Comparison of ENCODE assay signal across 17 cellular contexts in genomic region chr19:890831-891230, GRCh38. TPM values are rescaled to one million over a fixed set of nuclear protein-coding genes. Genes with fewer than 3 reads are reported as not detected.
DNase-seq lines count a peak whose midpoint lies in the region; ATAC-seq, FAIRE-seq and TF ChIP-seq lines count a peak whose summit lies in the region.
"Had no signal": no experiment of that assay in that cellular context is flagged by ENCODE, and none has a peak within 500 bp of the region (broad histone marks: within the 10 kb centered on the region; RNA-seq: fewer than 3 reads in every experiment).

No MANE protein-coding gene starts in this region.

- no peak for TF ChIP-seq CTCF in HepG2 (CRISPR knock-in tag; IDR thresholded peaks at IDR 0.05)
- TF ChIP-seq CTCF in right lobe of liver (IDR thresholded peaks at IDR 0.05), result no peak
- no peak for TF ChIP-seq CTCF in kidney (IDR thresholded peaks at IDR 0.05; ENCODE audit: borderline replicate concordance, extremely low read depth, insufficient read depth)
- no peak for TF ChIP-seq CTCF in type B pancreatic cell (conservative IDR thresholded peaks at IDR 0.05)
- TF ChIP-seq CTCF in ascending aorta (IDR thresholded peaks at IDR 0.05), result no peak

- no peak overlapping the region for H3K9ac ChIP-seq in HepG2 (ENCODE audit: insufficient read depth, low read depth, low read length)
- no peak overlapping the region for H3K9ac ChIP-seq in kidney (ENCODE audit: low read length in 2 of 2)

- H3K4me1 ChIP-seq in HepG2 (ENCODE audit: insufficient read depth, low read length) (peaks cover 9% of the 10 kb centered on the region), right lobe of liver (no peaks in the 10 kb centered on the region), kidney (ENCODE audit: control insufficient read depth in 1 of 2, insufficient read depth in 1 of 2, low read depth in 1 of 2, low read length in 2 of 2) (peaks cover 0 to 2% of the 10 kb centered on the region in 2 donors), ascending aorta (peaks cover 4 to 6% of the 10 kb centered on the region in 2 donors), small intestine (ENCODE audit: control insufficient read depth in 2 of 2, insufficient read depth in 1 of 2, low read depth in 1 of 2, low read length in 1 of 2) (peaks cover 0 to 5% of the 10 kb centered on the region in 2 donors)

- H3K27me3 ChIP-seq in HepG2 (ENCODE audit: control insufficient read depth in 1 of 2, insufficient read depth in 2 of 2, low read length in 2 of 2) (no peaks in the 10 kb centered on the region), right lobe of liver (no peaks in the 10 kb centered on the region), ascending aorta (no peaks in the 10 kb centered on the region), small intestine (ENCODE audit: control insufficient read depth in 2 of 2, insufficient read depth in 2 of 2, low read length in 2 of 2) (no peaks in the 10 kb centered on the region)

- no peak overlapping the region for H2AFZ ChIP-seq in HepG2 (ENCODE audit: low read length)

- TF ChIP-seq RAD21 in HepG2 (CRISPR knock-in tag; IDR thresholded peaks at IDR 0.05), result no peak

- no peak for DNase-seq in HepG2 (ENCODE audit: low spot score)
- DNase-seq in right lobe of liver, result no peak
- DNase-seq in activated T-helper 1 cell treated with anti-CD3 and anti-CD28 coated beads, Interleukin-12 subunit alpha, Interleukin-12 subunit beta, Interleukin-2, Interleukin-4 antibody, amounts not matched to agents 30 ng/mL and 10 ng/mL and 1 ng/mL, durations not matched to agents 14 hours and 24 hours and 36 hours (ENCODE audit: low spot score), result no peak
- peak; percentile 74 for DNase-seq in kidney
- DNase-seq in type B pancreatic cell (ENCODE audit: extremely low spot score, unreplicated experiment), result no peak
- no peak for DNase-seq in ascending aorta (ENCODE audit: low spot score in 2 of 2)
- no peak for DNase-seq in small intestine
- DNase-seq in HT-29 (ENCODE audit: low spot score), result no peak
- DNase-seq: DMS153; NCI-H1930; NCI-H526 treated with DMSO at 0.1 percent for 48 hours; nucleus accumbens; PC-3; stimulated activated naive CD4-positive, alpha-beta T cell had no signal

- no peaks in the 10 kb centered on the region for H3K9me3 Mint-ChIP-seq in activated T-helper 1 cell treated with anti-CD3 and anti-CD28 coated beads, Interleukin-12 subunit alpha, Interleukin-12 subunit beta, Interleukin-2, Interleukin-4 antibody, amounts not matched to agents 30 ng/mL and 10 ng/mL and 1 ng/mL, durations not matched to agents 14 hours and 24 hours and 36 hours
- no peaks in the 10 kb centered on the region for H3K9me3 Mint-ChIP-seq in type B pancreatic cell

- no peak overlapping the region for H3K27ac Mint-ChIP-seq in activated T-helper 1 cell treated with anti-CD3 and anti-CD28 coated beads, Interleukin-12 subunit alpha, Interleukin-12 subunit beta, Interleukin-2, Interleukin-4 antibody, amounts not matched to agents 30 ng/mL and 10 ng/mL and 1 ng/mL, durations not matched to agents 14 hours and 24 hours and 36 hours
- peak overlapping the region; percentile 62 for H3K27ac Mint-ChIP-seq in type B pancreatic cell

- no peaks in the 10 kb centered on the region for H3K27me3 Mint-ChIP-seq in activated T-helper 1 cell treated with anti-CD3 and anti-CD28 coated beads, Interleukin-12 subunit alpha, Interleukin-12 subunit beta, Interleukin-2, Interleukin-4 antibody, amounts not matched to agents 30 ng/mL and 10 ng/mL and 1 ng/mL, durations not matched to agents 14 hours and 24 hours and 36 hours (ENCODE audit: insufficient read depth)
- H3K27me3 Mint-ChIP-seq in type B pancreatic cell, result peaks cover 5% of the 10 kb centered on the region

- intact Hi-C loops in HepG2 (cut with micrococcal nuclease; ENCODE audit: unreplicated experiment), result no loop called here
- intact Hi-C loops in right lobe of liver (cut with DNase I), result no loop called here
- intact Hi-C loops in activated T-helper 1 cell treated with anti-CD3 and anti-CD28 coated beads, Interleukin-12 subunit alpha, Interleukin-12 subunit beta, Interleukin-2, Interleukin-4 antibody, amounts not matched to agents 30 ng/mL and 10 ng/mL and 1 ng/mL, durations not matched to agents 14 hours and 24 hours and 36 hours (cut with micrococcal nuclease), result no loop called here
- intact Hi-C loops in kidney (cut with DNase I), result no loop called here
- intact Hi-C loops in ascending aorta (cut with DNase I), result no loop called here

- CTCF ChIA-PET in HepG2 (lab: Yijun Ruan, JAX; ENCODE audit: low intra/inter-chr PET ratio, low total read pairs), result no interaction called here

- no peak overlapping the region for H3K4me3 ChIP-seq in HepG2 (replicated peaks in 1 of 3; ENCODE audit: insufficient read depth in 1 of 3, low read depth in 2 of 3, low read length in 3 of 3)
- no peak overlapping the region for H3K4me3 ChIP-seq in right lobe of liver
- H3K4me3 ChIP-seq in kidney (ENCODE audit: low read length in 2 of 2), result no peak overlapping the region
- no peak overlapping the region for H3K4me3 ChIP-seq in ascending aorta
- H3K4me3 ChIP-seq in small intestine (ENCODE audit: low read depth in 1 of 2, low read length in 2 of 2), result no peak overlapping the region
- H3K4me3 ChIP-seq: lung had no signal

- H3K4me3 Mint-ChIP-seq in activated T-helper 1 cell treated with anti-CD3 and anti-CD28 coated beads, Interleukin-12 subunit alpha, Interleukin-12 subunit beta, Interleukin-2, Interleukin-4 antibody, amounts not matched to agents 30 ng/mL and 10 ng/mL and 1 ng/mL, durations not matched to agents 14 hours and 24 hours and 36 hours, result peak overlapping the region; percentile 81
- peak overlapping the region; percentile 75 for H3K4me3 Mint-ChIP-seq in type B pancreatic cell

- 96% methylated on average over 18 of the region's 18 CpGs for WGBS in HepG2 (ENCODE audit: low lambda C conversion rate)
- WGBS in right lobe of liver (ENCODE audit: insufficient coverage, low coverage, low lambda C conversion rate, missing lambda C conversion rate), result 33% methylated on average over 2 of the region's 18 CpGs
- WGBS in small intestine, 3 donors, result 84 to 91% (median 89%) methylated on average over 17 to 18 of the region's 18 CpGs

- H4K20me1 ChIP-seq in HepG2 (ENCODE audit: insufficient read depth, low read length), result no peaks in the 10 kb centered on the region; the same call in 1 of the 2 replicates

- POLR2A ChIA-PET in HepG2 (lab: Yijun Ruan, JAX), result no interaction called here

- in situ Hi-C loops in HepG2 (cut with HindIII; ENCODE audit: extremely low pct_ligation_motif_present, low pct_unique_long_range_greater_than_20kb), result no loop called here

- peaks cover 8% of the 10 kb centered on the region for H3K4me1 Mint-ChIP-seq in activated T-helper 1 cell treated with anti-CD3 and anti-CD28 coated beads, Interleukin-12 subunit alpha, Interleukin-12 subunit beta, Interleukin-2, Interleukin-4 antibody, amounts not matched to agents 30 ng/mL and 10 ng/mL and 1 ng/mL, durations not matched to agents 14 hours and 24 hours and 36 hours (ENCODE audit: low read depth)
- H3K4me1 Mint-ChIP-seq in type B pancreatic cell (ENCODE audit: unreplicated experiment), result peaks cover 6% of the 10 kb centered on the region

- no peak for TF ChIP-seq POLR2A in HepG2 (IDR thresholded peaks at IDR 0.05; ENCODE audit: insufficient read depth in 1 of 2, low read depth in 2 of 2, low read length in 2 of 2)
- no peak for TF ChIP-seq POLR2A in right lobe of liver (IDR thresholded peaks at IDR 0.05)

- TF ChIP-seq EP300 in HepG2 (IDR thresholded peaks at IDR 0.05; ENCODE audit: low read depth in 2 of 2, low read length in 2 of 2) (no peak), HepG2 (CRISPR knock-in tag; IDR thresholded peaks at IDR 0.05; ENCODE audit: borderline replicate concordance) (no peak)

- ATAC-seq in HepG2, result no peak
- no peak for ATAC-seq in right lobe of liver
- ATAC-seq: PC-3 had no signal

- no peak for FAIRE-seq in HepG2 (lab: Jason Lieb, UNC)
- no peak for FAIRE-seq in kidney (lab: Jason Lieb, UNC)
- FAIRE-seq in small intestine (lab: Jason Lieb, UNC), result no peak
- FAIRE-seq: urothelium cell line had no signal

- no peak overlapping the region for H3K4me2 ChIP-seq in HepG2 (ENCODE audit: low read depth, low read length)

- H3K9me3 ChIP-seq in HepG2 (ENCODE audit: low read length) (no peaks in the 10 kb centered on the region), right lobe of liver (no peaks in the 10 kb centered on the region), kidney (ENCODE audit: control insufficient read depth in 1 of 2, low read length in 2 of 2) (no peaks in the 10 kb centered on the region), ascending aorta (no peaks in the 10 kb centered on the region), small intestine (ENCODE audit: control insufficient read depth, low read depth) (no peaks in the 10 kb centered on the region)

- peaks cover 10% of the 10 kb centered on the region for H3K79me2 ChIP-seq in HepG2 (ENCODE audit: insufficient read depth, low read length)

- H3K27ac ChIP-seq in HepG2 (ENCODE audit: extremely low read length, insufficient read depth, low read length) (no peak overlapping the region), right lobe of liver (no peak overlapping the region), kidney (ENCODE audit: low read depth in 2 of 2, low read length in 2 of 2) (no peak overlapping the region), ascending aorta (no peak overlapping the region), small intestine (ENCODE audit: low read depth in 1 of 2, low read length in 1 of 2) (no peak overlapping the region)

- BruUV-seq in HepG2 (replicated peaks; lab: Mats Ljungman, UMichigan), result no TSS peak

- H3K36me3 Mint-ChIP-seq in activated T-helper 1 cell treated with anti-CD3 and anti-CD28 coated beads, Interleukin-12 subunit alpha, Interleukin-12 subunit beta, Interleukin-2, Interleukin-4 antibody, amounts not matched to agents 30 ng/mL and 10 ng/mL and 1 ng/mL, durations not matched to agents 14 hours and 24 hours and 36 hours (ENCODE audit: low read depth), result peaks cover 6% of the 10 kb centered on the region
- H3K36me3 Mint-ChIP-seq in type B pancreatic cell, result peaks cover 4% of the 10 kb centered on the region

- H3K36me3 ChIP-seq in HepG2 (replicated peaks in 1 of 2; ENCODE audit: control insufficient read depth in 1 of 2, insufficient read depth in 2 of 2, low read length in 2 of 2) (peaks cover 12 to 27% of the 10 kb centered on the region in 2 experiments; a peak in 4 of 5 replicates), right lobe of liver (peaks cover 0 to 7% (median under 1%) of the 10 kb centered on the region in 4 donors), kidney (ENCODE audit: control insufficient read depth in 1 of 2, insufficient read depth in 2 of 2, low read length in 2 of 2) (peaks cover 6 to 10% of the 10 kb centered on the region in 2 donors), ascending aorta (peaks cover 25 to 27% of the 10 kb centered on the region in 2 donors), small intestine (ENCODE audit: control insufficient read depth in 2 of 2, insufficient read depth in 2 of 2, low read length in 2 of 2) (peaks cover 0 to 6% of the 10 kb centered on the region in 2 donors)

RNA-seq across cellular contexts. Expression of gene MED16, which starts 2.2 kb away (rescaled TPM):
- total RNA-seq in HepG2 (2016; rRNA removed; fragmentation: Illumina TruSeq; extraction: Trizol), result 14.8 and 18.4 TPM in 2 replicates
- total RNA-seq in HepG2 (2016; cell fraction: cytosol; rRNA removed; fragmentation: Illumina TruSeq; extraction: Trizol; ENCODE audit: low read depth), result 6.4 and 6.7 TPM in 2 replicates
- total RNA-seq in HepG2 (2016; cell fraction: insoluble cytoplasmic fraction; rRNA removed; fragmentation: Illumina TruSeq; extraction: Trizol), result 14.0 and 16.4 TPM in 2 replicates
- 12.3 and 14.3 TPM in 2 replicates for total RNA-seq in HepG2 (2016; cell fraction: membrane; rRNA removed; fragmentation: Illumina TruSeq; extraction: Trizol)
- 11.3 and 13.2 TPM in 2 replicates for total RNA-seq in HepG2 (2016; cell fraction: nucleus; rRNA removed; fragmentation: Illumina TruSeq; extraction: Trizol)
- 13.3 and 16.9 TPM in 2 replicates for polyA plus RNA-seq in HepG2 (2011; rRNA removed)
- polyA plus RNA-seq in HepG2 (2011; cell fraction: cytosol; rRNA removed), result 17.9 and 30.0 TPM in 2 replicates
- polyA plus RNA-seq in HepG2 (2011; cell fraction: nucleus; rRNA removed), result 45.6 and 56.5 TPM in 2 replicates
- polyA plus RNA-seq in HepG2 (2012), result 19.2 and 24.7 TPM in 2 replicates
- polyA plus RNA-seq in HepG2 (2016; cell fraction: cytosol; fragmentation: Illumina TruSeq; extraction: Trizol; ENCODE audit: low read depth), result 7.2 and 8.1 TPM in 2 replicates
- polyA plus RNA-seq in HepG2 (2016; cell fraction: insoluble cytoplasmic fraction; fragmentation: Illumina TruSeq; extraction: Trizol; ENCODE audit: low read depth), result 21.8 and 29.1 TPM in 2 replicates
- polyA plus RNA-seq in HepG2 (2016; cell fraction: membrane; fragmentation: Illumina TruSeq; extraction: Trizol; ENCODE audit: low read depth), result 15.5 and 16.0 TPM in 2 replicates
- 24.9 and 32.1 TPM in 2 replicates for polyA plus RNA-seq in HepG2 (2016; cell fraction: nucleus; fragmentation: Illumina TruSeq; extraction: Trizol; ENCODE audit: insufficient read depth, low read depth)
- 17.7 and 77.2 TPM in 2 replicates for polyA minus RNA-seq in HepG2 (2011; rRNA and poly(A)+ RNA removed; ENCODE audit: low replicate concordance)
- 45.1 and 51.0 TPM in 2 replicates for polyA minus RNA-seq in HepG2 (2011; cell fraction: cytosol; rRNA and poly(A)+ RNA removed)
- 14.5 and 15.0 TPM in 2 replicates for polyA minus RNA-seq in HepG2 (2011; cell fraction: nucleus; rRNA and poly(A)+ RNA removed)
- total RNA-seq in right lobe of liver, result 10 to 100 TPM; 32.0 to 35.7 (median 33.3) TPM
- 62.1 and 62.5 TPM in 2 replicates for total RNA-seq in activated T-helper 1 cell treated with anti-CD3 and anti-CD28 coated beads, Interleukin-12 subunit alpha, Interleukin-12 subunit beta, Interleukin-2, Interleukin-4 antibody, amounts not matched to agents 30 ng/mL and 10 ng/mL and 1 ng/mL, durations not matched to agents 14 hours and 24 hours and 36 hours
- total RNA-seq in kidney, result 56.5 TPM
- polyA plus RNA-seq in kidney (ENCODE audit: insufficient read depth, low read depth, low replicate concordance), result 72.1 TPM
- total RNA-seq in type B pancreatic cell (ENCODE audit: low replicate concordance), result 59.6 and 74.2 TPM in 2 replicates
- total RNA-seq in ascending aorta, result 73.2 TPM
- polyA plus RNA-seq in small intestine, result 100 to 1,000 TPM in 1 of 3 donors, 10 to 100 TPM in 2; 39.0 to 107 (median 94.8) TPM
- total RNA-seq in HT-29 (2014; rRNA removed; shearing (Covaris generic)), result 31.8 and 32.4 TPM in 2 replicates

RNA-seq across cellular contexts. Expression of gene RNU6-9, which starts 2.5 kb away (rescaled TPM):
- under 0.01 TPM in 1 of 2 replicates, not detected in the other for total RNA-seq in HepG2 (2016; rRNA removed; fragmentation: Illumina TruSeq; extraction: Trizol)
- total RNA-seq in HepG2 (2016; cell fraction: cytosol; rRNA removed; fragmentation: Illumina TruSeq; extraction: Trizol; ENCODE audit: low read depth), result under 0.01 TPM in 2 replicates
- under 0.01 TPM in 1 of 2 replicates, not detected in the other for total RNA-seq in HepG2 (2016; cell fraction: insoluble cytoplasmic fraction; rRNA removed; fragmentation: Illumina TruSeq; extraction: Trizol)
- total RNA-seq in HepG2 (2016; cell fraction: membrane; rRNA removed; fragmentation: Illumina TruSeq; extraction: Trizol), result under 0.01 TPM in 1 of 2 replicates, not detected in the other
- not detected in 2 replicates for total RNA-seq in HepG2 (2016; cell fraction: nucleus; rRNA removed; fragmentation: Illumina TruSeq; extraction: Trizol)
- polyA plus RNA-seq in HepG2 (2011; rRNA removed), result not detected in 2 replicates
- polyA plus RNA-seq in HepG2 (2011; cell fraction: cytosol; rRNA removed), result not detected in 2 replicates
- not detected in 2 replicates for polyA plus RNA-seq in HepG2 (2011; cell fraction: nucleus; rRNA removed)
- not detected in 2 replicates for polyA plus RNA-seq in HepG2 (2012)
- polyA plus RNA-seq in HepG2 (2016; cell fraction: cytosol; fragmentation: Illumina TruSeq; extraction: Trizol; ENCODE audit: low read depth), result not detected in 2 replicates
- not detected in 2 replicates for polyA plus RNA-seq in HepG2 (2016; cell fraction: insoluble cytoplasmic fraction; fragmentation: Illumina TruSeq; extraction: Trizol; ENCODE audit: low read depth)
- polyA plus RNA-seq in HepG2 (2016; cell fraction: membrane; fragmentation: Illumina TruSeq; extraction: Trizol; ENCODE audit: low read depth), result not detected in 2 replicates
- polyA plus RNA-seq in HepG2 (2016; cell fraction: nucleus; fragmentation: Illumina TruSeq; extraction: Trizol; ENCODE audit: insufficient read depth, low read depth), result not detected in 2 replicates
- under 0.01 TPM in 1 of 2 replicates, not detected in the other for polyA minus RNA-seq in HepG2 (2011; rRNA and poly(A)+ RNA removed; ENCODE audit: low replicate concordance)
- under 0.01 TPM in 1 of 2 replicates, not detected in the other for polyA minus RNA-seq in HepG2 (2011; cell fraction: cytosol; rRNA and poly(A)+ RNA removed)
- not detected in 2 replicates for polyA minus RNA-seq in HepG2 (2011; cell fraction: nucleus; rRNA and poly(A)+ RNA removed)
- not detected for total RNA-seq in right lobe of liver
- not detected in 2 replicates for total RNA-seq in activated T-helper 1 cell treated with anti-CD3 and anti-CD28 coated beads, Interleukin-12 subunit alpha, Interleukin-12 subunit beta, Interleukin-2, Interleukin-4 antibody, amounts not matched to agents 30 ng/mL and 10 ng/mL and 1 ng/mL, durations not matched to agents 14 hours and 24 hours and 36 hours
- not detected for total RNA-seq in kidney
- polyA plus RNA-seq in kidney (ENCODE audit: insufficient read depth, low read depth, low replicate concordance), result not detected
- total RNA-seq in type B pancreatic cell (ENCODE audit: low replicate concordance), result not detected in 2 replicates
- not detected for total RNA-seq in ascending aorta
- polyA plus RNA-seq in small intestine, result not detected
- total RNA-seq in HT-29 (2014; rRNA removed; shearing (Covaris generic)), result not detected in 2 replicates
- total RNA-seq: fibroblast of villous mesenchyme, lung, PC-3 had no signal
- polyA plus RNA-seq: lung had no signal

RNA-seq across cellular contexts. Expression of gene R3HDM4, which starts 22.2 kb away (rescaled TPM):
- 21.8 and 26.2 TPM in 2 replicates for total RNA-seq in HepG2 (2016; rRNA removed; fragmentation: Illumina TruSeq; extraction: Trizol)
- 17.5 and 31.0 TPM in 2 replicates for total RNA-seq in HepG2 (2016; cell fraction: cytosol; rRNA removed; fragmentation: Illumina TruSeq; extraction: Trizol; ENCODE audit: low read depth)
- total RNA-seq in HepG2 (2016; cell fraction: insoluble cytoplasmic fraction; rRNA removed; fragmentation: Illumina TruSeq; extraction: Trizol), result 22.0 and 24.7 TPM in 2 replicates
- 29.7 and 34.2 TPM in 2 replicates for total RNA-seq in HepG2 (2016; cell fraction: membrane; rRNA removed; fragmentation: Illumina TruSeq; extraction: Trizol)
- total RNA-seq in HepG2 (2016; cell fraction: nucleus; rRNA removed; fragmentation: Illumina TruSeq; extraction: Trizol), result 16.4 and 18.7 TPM in 2 replicates
- 26.9 and 40.4 TPM in 2 replicates for polyA plus RNA-seq in HepG2 (2011; rRNA removed)
- polyA plus RNA-seq in HepG2 (2011; cell fraction: cytosol; rRNA removed), result 30.7 and 39.0 TPM in 2 replicates
- polyA plus RNA-seq in HepG2 (2011; cell fraction: nucleus; rRNA removed), result 57.8 and 68.0 TPM in 2 replicates
- polyA plus RNA-seq in HepG2 (2012), result 22.6 and 31.3 TPM in 2 replicates
- polyA plus RNA-seq in HepG2 (2016; cell fraction: cytosol; fragmentation: Illumina TruSeq; extraction: Trizol; ENCODE audit: low read depth), result 24.5 and 25.3 TPM in 2 replicates
- polyA plus RNA-seq in HepG2 (2016; cell fraction: insoluble cytoplasmic fraction; fragmentation: Illumina TruSeq; extraction: Trizol; ENCODE audit: low read depth), result 39.3 and 43.4 TPM in 2 replicates
- 44.4 and 45.0 TPM in 2 replicates for polyA plus RNA-seq in HepG2 (2016; cell fraction: membrane; fragmentation: Illumina TruSeq; extraction: Trizol; ENCODE audit: low read depth)
- polyA plus RNA-seq in HepG2 (2016; cell fraction: nucleus; fragmentation: Illumina TruSeq; extraction: Trizol; ENCODE audit: insufficient read depth, low read depth), result 58.7 and 76.5 TPM in 2 replicates
- 15.6 and 40.4 TPM in 2 replicates for polyA minus RNA-seq in HepG2 (2011; rRNA and poly(A)+ RNA removed; ENCODE audit: low replicate concordance)
- polyA minus RNA-seq in HepG2 (2011; cell fraction: cytosol; rRNA and poly(A)+ RNA removed), result 11.7 and 15.6 TPM in 2 replicates
- 8.1 and 9.8 TPM in 2 replicates for polyA minus RNA-seq in HepG2 (2011; cell fraction: nucleus; rRNA and poly(A)+ RNA removed)
- 10 to 100 TPM; 14.5 to 28.2 (median 20.5) TPM for total RNA-seq in right lobe of liver
- total RNA-seq in activated T-helper 1 cell treated with anti-CD3 and anti-CD28 coated beads, Interleukin-12 subunit alpha, Interleukin-12 subunit beta, Interleukin-2, Interleukin-4 antibody, amounts not matched to agents 30 ng/mL and 10 ng/mL and 1 ng/mL, durations not matched to agents 14 hours and 24 hours and 36 hours, result 94.3 and 96.4 TPM in 2 replicates
- 71.4 TPM for total RNA-seq in kidney
- 47.4 TPM for polyA plus RNA-seq in kidney (ENCODE audit: insufficient read depth, low read depth, low replicate concordance)
- 48.8 and 56.7 TPM in 2 replicates for total RNA-seq in type B pancreatic cell (ENCODE audit: low replicate concordance)
- 81.5 TPM for total RNA-seq in ascending aorta
- 10 to 100 TPM; 29.5 to 52.7 (median 45.4) TPM for polyA plus RNA-seq in small intestine
- total RNA-seq in HT-29 (2014; rRNA removed; shearing (Covaris generic)), result 37.7 and 51.4 TPM in 2 replicates

RNA-seq across cellular contexts. Expression of gene KISS1R, which starts 26.3 kb away (rescaled TPM):
- 3.9 and 10.2 TPM in 2 replicates for total RNA-seq in HepG2 (2016; rRNA removed; fragmentation: Illumina TruSeq; extraction: Trizol)
- total RNA-seq in HepG2 (2016; cell fraction: cytosol; rRNA removed; fragmentation: Illumina TruSeq; extraction: Trizol; ENCODE audit: low read depth), result 4.7 and 5.1 TPM in 2 replicates
- 3.2 and 9.6 TPM in 2 replicates for total RNA-seq in HepG2 (2016; cell fraction: insoluble cytoplasmic fraction; rRNA removed; fragmentation: Illumina TruSeq; extraction: Trizol)
- 7.1 and 8.6 TPM in 2 replicates for total RNA-seq in HepG2 (2016; cell fraction: membrane; rRNA removed; fragmentation: Illumina TruSeq; extraction: Trizol)
- 8.2 and 8.4 TPM in 2 replicates for total RNA-seq in HepG2 (2016; cell fraction: nucleus; rRNA removed; fragmentation: Illumina TruSeq; extraction: Trizol)
- polyA plus RNA-seq in HepG2 (2011; rRNA removed), result 1.1 and 1.5 TPM in 2 replicates
- polyA plus RNA-seq in HepG2 (2011; cell fraction: cytosol; rRNA removed), result 1.6 and 3.0 TPM in 2 replicates
- polyA plus RNA-seq in HepG2 (2011; cell fraction: nucleus; rRNA removed), result 10.4 and 11.9 TPM in 2 replicates
- polyA plus RNA-seq in HepG2 (2012), result 2.8 and 4.0 TPM in 2 replicates
- 3.6 and 4.4 TPM in 2 replicates for polyA plus RNA-seq in HepG2 (2016; cell fraction: cytosol; fragmentation: Illumina TruSeq; extraction: Trizol; ENCODE audit: low read depth)
- polyA plus RNA-seq in HepG2 (2016; cell fraction: insoluble cytoplasmic fraction; fragmentation: Illumina TruSeq; extraction: Trizol; ENCODE audit: low read depth), result 4.2 and 5.9 TPM in 2 replicates
- 4.5 and 6.0 TPM in 2 replicates for polyA plus RNA-seq in HepG2 (2016; cell fraction: membrane; fragmentation: Illumina TruSeq; extraction: Trizol; ENCODE audit: low read depth)
- polyA plus RNA-seq in HepG2 (2016; cell fraction: nucleus; fragmentation: Illumina TruSeq; extraction: Trizol; ENCODE audit: insufficient read depth, low read depth), result 15.3 and 19.1 TPM in 2 replicates
- polyA minus RNA-seq in HepG2 (2011; rRNA and poly(A)+ RNA removed; ENCODE audit: low replicate concordance), result 5.9 TPM in 1 of 2 replicates, not detected in the other
- 2.4 and 3.7 TPM in 2 replicates for polyA minus RNA-seq in HepG2 (2011; cell fraction: cytosol; rRNA and poly(A)+ RNA removed)
- 0.50 and 0.77 TPM in 2 replicates for polyA minus RNA-seq in HepG2 (2011; cell fraction: nucleus; rRNA and poly(A)+ RNA removed)
- total RNA-seq in right lobe of liver, result under 1 TPM in 1 of 6 experiments, not detected in 5; 0.47 TPM
- 6.8 and 8.9 TPM in 2 replicates for total RNA-seq in activated T-helper 1 cell treated with anti-CD3 and anti-CD28 coated beads, Interleukin-12 subunit alpha, Interleukin-12 subunit beta, Interleukin-2, Interleukin-4 antibody, amounts not matched to agents 30 ng/mL and 10 ng/mL and 1 ng/mL, durations not matched to agents 14 hours and 24 hours and 36 hours
- 0.69 TPM for total RNA-seq in kidney
- polyA plus RNA-seq in kidney (ENCODE audit: insufficient read depth, low read depth, low replicate concordance), result not detected
- total RNA-seq in type B pancreatic cell (ENCODE audit: low replicate concordance), result 1.2 and 2.2 TPM in 2 replicates
- not detected for total RNA-seq in ascending aorta
- polyA plus RNA-seq in small intestine, result under 1 TPM in 1 of 3 donors, not detected in 2; 0.55 TPM
- not detected in 2 replicates for total RNA-seq in HT-29 (2014; rRNA removed; shearing (Covaris generic))
- total RNA-seq: fibroblast of villous mesenchyme had no signal

RNA-seq across cellular contexts. Expression of gene CFD, which starts 31.4 kb away (rescaled TPM):
- total RNA-seq in HepG2 (2016; rRNA removed; fragmentation: Illumina TruSeq; extraction: Trizol) (3.6 and 4.6 TPM in 2 replicates), right lobe of liver (1 to 10 TPM; 3.5 to 9.6 (median 7.8) TPM), kidney (35.1 TPM), type B pancreatic cell (ENCODE audit: low replicate concordance) (5.5 and 11.3 TPM in 2 replicates), ascending aorta (1,680 TPM)
- total RNA-seq in HepG2 (2016; cell fraction: cytosol; rRNA removed; fragmentation: Illumina TruSeq; extraction: Trizol; ENCODE audit: low read depth), result 1.4 and 2.7 TPM in 2 replicates
- total RNA-seq in HepG2 (2016; cell fraction: insoluble cytoplasmic fraction; rRNA removed; fragmentation: Illumina TruSeq; extraction: Trizol), result 3.4 and 3.9 TPM in 2 replicates
- 1.8 and 2.7 TPM in 2 replicates for total RNA-seq in HepG2 (2016; cell fraction: membrane; rRNA removed; fragmentation: Illumina TruSeq; extraction: Trizol)
- total RNA-seq in HepG2 (2016; cell fraction: nucleus; rRNA removed; fragmentation: Illumina TruSeq; extraction: Trizol), result 1.0 and 1.7 TPM in 2 replicates
- polyA plus RNA-seq in HepG2 (2011; rRNA removed) (2.3 and 3.9 TPM in 2 replicates), kidney (ENCODE audit: insufficient read depth, low read depth, low replicate concordance) (4.6 TPM), small intestine (100 to 1,000 TPM in 1 of 3 donors, 10 to 100 TPM in 1, 1 to 10 TPM in 1; 3.8 to 601 (median 36.2) TPM)
- 3.0 and 8.4 TPM in 2 replicates for polyA plus RNA-seq in HepG2 (2011; cell fraction: cytosol; rRNA removed)
- polyA plus RNA-seq in HepG2 (2011; cell fraction: nucleus; rRNA removed), result 5.1 and 6.2 TPM in 2 replicates
- 3.4 and 4.4 TPM in 2 replicates for polyA plus RNA-seq in HepG2 (2012)
- polyA plus RNA-seq in HepG2 (2016; cell fraction: cytosol; fragmentation: Illumina TruSeq; extraction: Trizol; ENCODE audit: low read depth), result 1.7 TPM in 2 replicates
- 2.4 and 5.1 TPM in 2 replicates for polyA plus RNA-seq in HepG2 (2016; cell fraction: insoluble cytoplasmic fraction; fragmentation: Illumina TruSeq; extraction: Trizol; ENCODE audit: low read depth)
- polyA plus RNA-seq in HepG2 (2016; cell fraction: membrane; fragmentation: Illumina TruSeq; extraction: Trizol; ENCODE audit: low read depth), result 1.2 and 1.9 TPM in 2 replicates
- 2.7 and 3.3 TPM in 2 replicates for polyA plus RNA-seq in HepG2 (2016; cell fraction: nucleus; fragmentation: Illumina TruSeq; extraction: Trizol; ENCODE audit: insufficient read depth, low read depth)
- 4.8 TPM in 2 replicates for polyA minus RNA-seq in HepG2 (2011; rRNA and poly(A)+ RNA removed; ENCODE audit: low replicate concordance)
- 1.9 and 2.3 TPM in 2 replicates for polyA minus RNA-seq in HepG2 (2011; cell fraction: cytosol; rRNA and poly(A)+ RNA removed)
- 0.75 and 1.9 TPM in 2 replicates for polyA minus RNA-seq in HepG2 (2011; cell fraction: nucleus; rRNA and poly(A)+ RNA removed)
- total RNA-seq in activated T-helper 1 cell treated with anti-CD3 and anti-CD28 coated beads, Interleukin-12 subunit alpha, Interleukin-12 subunit beta, Interleukin-2, Interleukin-4 antibody, amounts not matched to agents 30 ng/mL and 10 ng/mL and 1 ng/mL, durations not matched to agents 14 hours and 24 hours and 36 hours, result 0.91 and 1.2 TPM in 2 replicates
- 1.1 and 1.4 TPM in 2 replicates for total RNA-seq in HT-29 (2014; rRNA removed; shearing (Covaris generic))
